11 cellular contexts compared by ENCODE assay signal in the genomic region with DNA sequence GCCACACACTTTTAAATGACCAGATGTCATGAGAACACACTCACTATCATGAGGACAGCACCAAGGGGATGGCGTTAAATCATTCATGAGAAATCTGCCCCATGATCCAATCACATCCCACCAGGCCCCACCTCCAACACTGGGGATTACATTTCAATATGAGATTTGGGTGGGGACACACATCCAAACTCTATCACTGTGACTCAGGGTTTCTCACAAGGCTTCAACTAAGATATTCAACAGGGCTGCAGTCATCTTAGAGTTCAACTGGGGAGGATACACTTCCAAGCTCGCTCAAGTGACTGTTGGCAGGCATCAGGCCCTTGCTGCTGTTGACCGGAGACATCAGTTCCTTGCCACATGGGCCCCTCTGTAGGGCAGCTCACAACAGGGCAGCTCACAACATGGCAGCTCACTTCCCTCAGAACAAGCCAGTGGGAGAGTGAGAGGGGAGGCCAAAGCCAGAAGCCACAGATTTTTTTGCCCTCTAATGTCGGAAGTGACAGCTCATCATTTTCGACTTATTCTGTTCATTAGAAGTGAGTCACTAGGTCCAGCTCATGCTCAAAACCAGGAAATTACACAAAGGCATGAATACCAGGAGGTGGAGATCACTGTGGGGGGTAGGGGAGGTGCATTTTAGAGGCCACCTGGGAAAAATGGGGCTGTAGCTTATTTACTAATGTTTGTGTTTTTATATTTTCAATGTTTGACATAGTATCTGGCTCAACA. TPM values are rescaled to one million over a fixed set of nuclear protein-coding genes. Genes with fewer than 3 reads are reported as not detected.
DNase-seq lines count a peak whose midpoint lies in the region; ATAC-seq and TF ChIP-seq lines count a peak whose summit lies in the region.
"Had no signal": no experiment of that assay in that cellular context is flagged by ENCODE, and none has a peak within 500 bp of the region (broad histone marks: within the 10 kb centered on the region; RNA-seq: fewer than 3 reads in every experiment).

No MANE protein-coding gene starts in this region.

- no peaks in the 10 kb centered on the region; the same call in 1 of the 2 replicates for H3K36me3 Mint-ChIP-seq in HFFc6 (ENCODE audit: low read depth)
- no peaks in the 10 kb centered on the region for H3K36me3 Mint-ChIP-seq in activated T-helper 17 cell treated with anti-CD3 and anti-CD28 coated beads, Interleukin-2, amount 50 U/mL, for 72 hours (ENCODE audit: low read depth)
- H3K36me3 Mint-ChIP-seq in activated naive CD8-positive, alpha-beta T cell treated with anti-CD3 and anti-CD28 coated beads, Interleukin-2, amount 50 U/mL, for 24 hours (ENCODE audit: low read depth) = no peaks in the 10 kb centered on the region

- DNase-seq in A172 (ENCODE audit: low spot score) (peak; percentile 93), HFFc6 (peak; percentile 92), hepatic stellate cell (ENCODE audit: low spot score) (peak; percentile 27), T-helper 2 cell (no peak), COLO829 (ENCODE audit: low spot score) (no peak), GM20000 (ENCODE audit: low spot score) (no peak)
- DNase-seq in activated naive CD8-positive, alpha-beta T cell treated with anti-CD3 and anti-CD28 coated beads, Interleukin-2, amount 50 U/mL, for 24 hours = no peak
- DNase-seq: activated CD4-positive, alpha-beta T cell treated with anti-CD3 and anti-CD28 coated beads for 1 hour; activated naive CD4-positive, alpha-beta T cell treated with anti-CD3 and anti-CD28 coated beads for 36 hours; left ventricle myocardium inferior had no signal

- H3K4me1 Mint-ChIP-seq in HFFc6 (ENCODE audit: low read depth) = peaks cover 69% of the 10 kb centered on the region
- H3K4me1 Mint-ChIP-seq in activated T-helper 17 cell treated with anti-CD3 and anti-CD28 coated beads, Interleukin-2, amount 50 U/mL, for 72 hours = no peaks in the 10 kb centered on the region
- no peaks in the 10 kb centered on the region for H3K4me1 Mint-ChIP-seq in activated naive CD8-positive, alpha-beta T cell treated with anti-CD3 and anti-CD28 coated beads, Interleukin-2, amount 50 U/mL, for 24 hours

- H3K4me3 Mint-ChIP-seq in HFFc6 = peak overlapping the region; percentile 65
- no peak overlapping the region for H3K4me3 Mint-ChIP-seq in activated T-helper 17 cell treated with anti-CD3 and anti-CD28 coated beads, Interleukin-2, amount 50 U/mL, for 72 hours
- no peak overlapping the region for H3K4me3 Mint-ChIP-seq in activated naive CD8-positive, alpha-beta T cell treated with anti-CD3 and anti-CD28 coated beads, Interleukin-2, amount 50 U/mL, for 24 hours
- H3K4me3 Mint-ChIP-seq: activated naive CD4-positive, alpha-beta T cell treated with anti-CD3 and anti-CD28 coated beads for 36 hours had no signal

- H3K27ac Mint-ChIP-seq in HFFc6 = peak overlapping the region; percentile 100
- no peak overlapping the region for H3K27ac Mint-ChIP-seq in activated T-helper 17 cell treated with anti-CD3 and anti-CD28 coated beads, Interleukin-2, amount 50 U/mL, for 72 hours
- H3K27ac Mint-ChIP-seq in activated naive CD8-positive, alpha-beta T cell treated with anti-CD3 and anti-CD28 coated beads, Interleukin-2, amount 50 U/mL, for 24 hours = no peak overlapping the region
- H3K27ac Mint-ChIP-seq: activated naive CD4-positive, alpha-beta T cell treated with anti-CD3 and anti-CD28 coated beads for 36 hours had no signal

- no peaks in the 10 kb centered on the region; the same call in 1 of the 2 replicates for H3K27me3 Mint-ChIP-seq in HFFc6 (ENCODE audit: insufficient read depth)
- H3K27me3 Mint-ChIP-seq in activated T-helper 17 cell treated with anti-CD3 and anti-CD28 coated beads, Interleukin-2, amount 50 U/mL, for 72 hours = peaks cover 4% of the 10 kb centered on the region
- no peaks in the 10 kb centered on the region for H3K27me3 Mint-ChIP-seq in activated naive CD8-positive, alpha-beta T cell treated with anti-CD3 and anti-CD28 coated beads, Interleukin-2, amount 50 U/mL, for 24 hours

- TF ChIP-seq CTCF in HFFc6 (IDR thresholded peaks at IDR 0.05) (no peak), GM20000 (IDR thresholded peaks at IDR 0.05; ENCODE audit: extremely low read depth, missing control alignments) (no peak)

- ATAC-seq in activated T-helper 17 cell treated with anti-CD3 and anti-CD28 coated beads, Interleukin-2, amount 50 U/mL, for 72 hours (replicated peaks) = peak; percentile 45
- ATAC-seq in activated naive CD8-positive, alpha-beta T cell treated with anti-CD3 and anti-CD28 coated beads, Interleukin-2, amount 50 U/mL, for 24 hours = no peak

- peaks cover 4% of the 10 kb centered on the region; the same call in 1 of the 2 replicates for H3K9me3 Mint-ChIP-seq in HFFc6
- no peaks in the 10 kb centered on the region for H3K9me3 Mint-ChIP-seq in activated T-helper 17 cell treated with anti-CD3 and anti-CD28 coated beads, Interleukin-2, amount 50 U/mL, for 72 hours
- H3K9me3 Mint-ChIP-seq in activated naive CD8-positive, alpha-beta T cell treated with anti-CD3 and anti-CD28 coated beads, Interleukin-2, amount 50 U/mL, for 24 hours = no peaks in the 10 kb centered on the region
- H3K9me3 Mint-ChIP-seq: activated naive CD4-positive, alpha-beta T cell treated with anti-CD3 and anti-CD28 coated beads for 36 hours had no signal

RNA-seq across cellular contexts. Expression of gene PTHLH, which starts 50.8 kb away (rescaled TPM):
- 0.41 and 3.1 TPM in 2 replicates for total RNA-seq in A172 (2014; rRNA removed; shearing (Covaris generic))
- 1 to 10 TPM in 3 of 6 experiments, under 1 TPM in 3; 0.59 to 1.3 (median 1.0) TPM for total RNA-seq in HFFc6 (2021; fragmentation: NEBNext Ultra II Directional; extraction: Animal tissue kit (Norgen Biotek cat#: 25700))
- not detected for total RNA-seq in activated T-helper 17 cell treated with anti-CD3 and anti-CD28 coated beads, Interleukin-2, amount 50 U/mL, for 72 hours
- total RNA-seq: activated naive CD4-positive, alpha-beta T cell treated with anti-CD3 and anti-CD28 coated beads for 36 hours had no signal

Comparison
In these comparisons a context has a peak if more than half of its experiments do, and no peak if none do; other contexts are left out.
1. DNase-seq: peak in A172 (single experiment), HFFc6 (single experiment) and hepatic stellate cell (single experiment); none in T-helper 2 cell (0 of 5), COLO829 (single experiment), GM20000 (single experiment) and activated naive CD8-positive, alpha-beta T cell treated with anti-CD3 and anti-CD28 coated beads, Interleukin-2, amount 50 U/mL, for 24 hours (single experiment).